Comparison of ENCODE assay signal across 26 cellular contexts in genomic region chr4:118102195-118102594, GRCh38.
"Had no signal": no experiment of that assay in that cellular context is flagged by ENCODE, and none has a peak within 500 bp of the region (broad histone marks: within the 10 kb centered on the region; RNA-seq: fewer than 3 reads in every experiment).

No MANE protein-coding gene starts in this region.

- H3K4me1 ChIP-seq: colonic mucosa, esophagus muscularis mucosa, esophagus squamous epithelium, foreskin keratinocyte, gastrocnemius medialis, gastroesophageal sphincter, heart left ventricle, heart right ventricle had no signal

- H3K36me3 ChIP-seq: colonic mucosa, esophagus muscularis mucosa, esophagus squamous epithelium, gastrocnemius medialis, gastroesophageal sphincter, heart left ventricle, heart right ventricle had no signal

- H3K27ac ChIP-seq: colonic mucosa, coronary artery, dorsolateral prefrontal cortex, epithelial cell of prostate, esophagus muscularis mucosa, esophagus squamous epithelium, foreskin keratinocyte, gastrocnemius medialis, gastroesophageal sphincter, heart left ventricle, heart right ventricle had no signal

- DNase-seq: colonic mucosa; cortex of kidney; dermis blood vessel endothelial cell; dorsolateral prefrontal cortex; effector CD4-positive, alpha-beta T cell; effector CD8-positive, alpha-beta T cell; effector memory CD4-positive, alpha-beta T cell; effector memory CD8-positive, alpha-beta T cell; endodermal cell; erythroblast; esophagus squamous epithelium; foreskin fibroblast; foreskin keratinocyte; foreskin melanocyte; gastrocnemius medialis; glutamatergic neuron; head of caudate nucleus; heart left ventricle; heart right ventricle had no signal

- H3K9me3 ChIP-seq: colonic mucosa, esophagus muscularis mucosa, esophagus squamous epithelium, gastrocnemius medialis, gastroesophageal sphincter, heart left ventricle, heart right ventricle had no signal

- FAIRE-seq: colon, endothelial cell of umbilical vein had no signal

- H3K4me3 ChIP-seq: colonic mucosa, coronary artery, dorsolateral prefrontal cortex, esophagus muscularis mucosa, esophagus squamous epithelium, gastrocnemius medialis, gastroesophageal sphincter, heart left ventricle, heart right ventricle had no signal

- H3K27me3 ChIP-seq: colonic mucosa, dorsolateral prefrontal cortex, esophagus muscularis mucosa, esophagus squamous epithelium, foreskin keratinocyte, gastrocnemius medialis, gastroesophageal sphincter, heart left ventricle, heart right ventricle had no signal

- ATAC-seq: effector memory CD8-positive, alpha-beta T cell; esophagus mucosa; foreskin keratinocyte; gastrocnemius medialis; gastroesophageal sphincter; heart left ventricle; heart right ventricle had no signal
